ENCODE assay signal across 12 cellular contexts in genomic region chr9:88313364-88314220, GRCh38.
DNase-seq lines count a peak whose midpoint lies in the region; ATAC-seq lines count a peak whose summit lies in the region.
"Had no signal": no experiment of that assay in that cellular context is flagged by ENCODE, and none has a peak within 500 bp of the region (broad histone marks: within the 10 kb centered on the region; RNA-seq: fewer than 3 reads in every experiment).

No MANE protein-coding gene starts in this region.

- peak overlapping the region; percentile 89 for H3K27ac ChIP-seq in HUES64 (ENCODE audit: low read depth, low read length)
- no peak overlapping the region for H3K27ac ChIP-seq in iPS-18a (ENCODE audit: low read length)
- H3K27ac ChIP-seq: HL-60 had no signal

- H3K27me3 ChIP-seq in HUES64 (ENCODE audit: insufficient read depth, low read length), result no peaks in the 10 kb centered on the region
- no peaks in the 10 kb centered on the region for H3K27me3 ChIP-seq in iPS-18a (ENCODE audit: control insufficient read depth, insufficient read depth, low read length)

- H3K9ac ChIP-seq in HUES64 (ENCODE audit: low read depth, low read length) (0 out of 2 replicates have a peak overlapping the region, but pooled peaks have one; percentile 18), iPS-18a (ENCODE audit: low read length) (no peak overlapping the region)

- H3K36me3 ChIP-seq in HUES64 (ENCODE audit: insufficient read depth, low read length), result no peaks in the 10 kb centered on the region
- H3K36me3 ChIP-seq in iPS-18a (ENCODE audit: control insufficient read depth, low read depth, low read length), result no peaks in the 10 kb centered on the region

- DNase-seq in activated CD8-positive, alpha-beta memory T cell treated with anti-CD3 and anti-CD28 coated beads, Interleukin-2, amount 50 U/mL, for 24 hours (ENCODE audit: extremely low read depth), result peak; percentile 12
- peak; percentile 57 to 80 for DNase-seq in stimulated activated CD4-positive, alpha-beta T cell treated with anti-CD3 and anti-CD28 coated beads, Interleukin-4, amount 100 ng/mL, for 4 hours
- DNase-seq: DMS 273 treated with DMSO at 0.1 percent for 48 hours, immature natural killer cell, NCI-H187 treated with DMSO at 0.1 percent for 48 hours had no signal

- H3K4me3 ChIP-seq in HUES64 (ENCODE audit: low read length) (peak overlapping the region; percentile 20), iPS-18a (ENCODE audit: low read length) (peak overlapping the region; percentile 37)

- WGBS in HUES64, result 9% methylated on average over 13 of the region's 15 CpGs

- H3K9me3 ChIP-seq in HUES64 (ENCODE audit: insufficient read depth, low read depth, low read length), result no peaks in the 10 kb centered on the region
- no peaks in the 10 kb centered on the region for H3K9me3 ChIP-seq in iPS-18a (ENCODE audit: control insufficient read depth, low read depth, low read length)

- H3K4me1 ChIP-seq in HUES64 (ENCODE audit: insufficient read depth, low read length) (peaks cover 27% of the 10 kb centered on the region), iPS-18a (ENCODE audit: control insufficient read depth, low read depth, low read length) (peaks cover 16% of the 10 kb centered on the region)

- ATAC-seq in GM18517 (IDR thresholded peaks at IDR 0.05; ENCODE audit: unreplicated experiment), result no peak
- ATAC-seq in HG02678 (IDR thresholded peaks at IDR 0.05; ENCODE audit: unreplicated experiment), result no peak
- ATAC-seq in HG03280 (IDR thresholded peaks at IDR 0.05; ENCODE audit: unreplicated experiment), result no peak
- no peak for ATAC-seq in GM21723 (IDR thresholded peaks at IDR 0.05; ENCODE audit: unreplicated experiment)
